Comparison of ENCODE assay signal across 9 cellular contexts in genomic region chr7:1668932-1669485, GRCh38. TPM values are rescaled to one million over a fixed set of nuclear protein-coding genes. Genes with fewer than 3 reads are reported as not detected.
DNase-seq lines count a peak whose midpoint lies in the region; ATAC-seq and TF ChIP-seq lines count a peak whose summit lies in the region.
"Had no signal": no experiment of that assay in that cellular context is flagged by ENCODE, and none has a peak within 500 bp of the region (broad histone marks: within the 10 kb centered on the region; RNA-seq: fewer than 3 reads in every experiment).

No MANE protein-coding gene starts in this region.

- intact Hi-C loops in activated B cell treated with CpG ODN at 0.5 μM for 24 hours (cut with micrococcal nuclease) (loop anchor here (10.0 kb wide), 1 partner anchor 276 kb away; no protein-coding TSS in a partner anchor), tibial artery (cut with DNase I; ENCODE audit: low total_unique reads) (loop anchor here (5.0 kb wide), 1 partner anchor 543 kb away; no protein-coding TSS in a partner anchor)

- peaks cover 0 to 98% of the 10 kb centered on the region in 2 donors for H3K27me3 ChIP-seq in tibial artery

- ATAC-seq in activated B cell treated with CpG ODN at 0.5 μM for 24 hours (ENCODE audit: low read depth) = no peak
- ATAC-seq in HG02623 (IDR thresholded peaks at IDR 0.05; ENCODE audit: unreplicated experiment) = no peak

- no peak overlapping the region for H3K27ac ChIP-seq in tibial artery

- peak; percentile 59 for DNase-seq in activated effector memory CD4-positive, alpha-beta T cell treated with anti-CD3 and anti-CD28 coated beads, Interleukin-2, amount 50 U/mL, for 16 hours
- DNase-seq in activated effector memory CD4-positive, alpha-beta T cell treated with Interleukin-2 at 50 U/mL for 16 hours = no peak
- DNase-seq in activated B cell treated with CpG ODN at 0.5 μM for 24 hours = peak; percentile 21
- DNase-seq in iPS-NIHi7 (ENCODE audit: extremely low spot score) = peak; percentile 26
- DNase-seq in tibial artery = peak; percentile 5 to 54
- DNase-seq in activated CD4-positive, alpha-beta T cell treated with anti-CD3 and anti-CD28 coated beads, Interleukin-2, amount 50 U/mL, for 1 hour = no peak
- DNase-seq in HCEC 1CT = no peak
- DNase-seq: stimulated activated CD4-positive, alpha-beta T cell treated with anti-CD3 and anti-CD28 coated beads, Interleukin-4, amount 100 ng/mL, for 4 hours had no signal

- no peak overlapping the region for H3K4me3 ChIP-seq in tibial artery

- peak overlapping the region; percentile 21 for H3K4me3 Mint-ChIP-seq in activated B cell treated with CpG ODN at 0.5 μM for 24 hours

- POLR2A ChIA-PET in activated B cell treated with CpG ODN at 0.5 μM for 24 hours (lab: Charles Lee) = no interaction called here

- H3K36me3 ChIP-seq in tibial artery = no peaks in the 10 kb centered on the region

- peaks cover 0 to 63% (median 53%) of the 10 kb centered on the region in 4 donors for H3K4me1 ChIP-seq in tibial artery

- no peak for TF ChIP-seq CTCF in activated B cell treated with CpG ODN at 0.5 μM for 24 hours (IDR thresholded peaks at IDR 0.05)
- TF ChIP-seq CTCF in tibial artery (IDR thresholded peaks at IDR 0.05) = no peak

- no peaks in the 10 kb centered on the region for H3K9me3 ChIP-seq in tibial artery

- peaks cover 14% of the 10 kb centered on the region for H3K4me1 Mint-ChIP-seq in activated B cell treated with CpG ODN at 0.5 μM for 24 hours

- peaks cover 34% of the 10 kb centered on the region for H3K27me3 Mint-ChIP-seq in activated B cell treated with CpG ODN at 0.5 μM for 24 hours

- H3K9me3 Mint-ChIP-seq in activated B cell treated with CpG ODN at 0.5 μM for 24 hours = no peaks in the 10 kb centered on the region

- no peak overlapping the region for H3K27ac Mint-ChIP-seq in activated B cell treated with CpG ODN at 0.5 μM for 24 hours

- CTCF ChIA-PET in activated B cell treated with CpG ODN at 0.5 μM for 24 hours (lab: Charles Lee) = interaction anchor here (1.4 kb wide), 1 partner anchor 679 kb away, joined by 4 read pairs; no protein-coding TSS in a partner anchor

- H3K36me3 Mint-ChIP-seq in activated B cell treated with CpG ODN at 0.5 μM for 24 hours (ENCODE audit: low read depth) = no peaks in the 10 kb centered on the region

RNA-seq across cellular contexts. Expression of gene ELFN1, which starts 1.1 kb away (rescaled TPM):
- not detected in 2 replicates for total RNA-seq in activated B cell treated with CpG ODN at 0.5 μM for 24 hours

Comparison
In these comparisons a context has a peak if more than half of its experiments do, and no peak if none do; other contexts are left out.
1. DNase-seq: peak in activated effector memory CD4-positive, alpha-beta T cell treated with anti-CD3 and anti-CD28 coated beads, Interleukin-2, amount 50 U/mL, for 16 hours (single experiment), activated B cell treated with CpG ODN at 0.5 μM for 24 hours (single experiment), iPS-NIHi7 (single experiment) and tibial artery (2 of 2); none in activated effector memory CD4-positive, alpha-beta T cell treated with Interleukin-2 at 50 U/mL for 16 hours (single experiment), activated CD4-positive, alpha-beta T cell treated with anti-CD3 and anti-CD28 coated beads, Interleukin-2, amount 50 U/mL, for 1 hour (single experiment) and HCEC 1CT (single experiment).